26 cellular contexts compared by ENCODE assay signal in the genomic region with DNA sequence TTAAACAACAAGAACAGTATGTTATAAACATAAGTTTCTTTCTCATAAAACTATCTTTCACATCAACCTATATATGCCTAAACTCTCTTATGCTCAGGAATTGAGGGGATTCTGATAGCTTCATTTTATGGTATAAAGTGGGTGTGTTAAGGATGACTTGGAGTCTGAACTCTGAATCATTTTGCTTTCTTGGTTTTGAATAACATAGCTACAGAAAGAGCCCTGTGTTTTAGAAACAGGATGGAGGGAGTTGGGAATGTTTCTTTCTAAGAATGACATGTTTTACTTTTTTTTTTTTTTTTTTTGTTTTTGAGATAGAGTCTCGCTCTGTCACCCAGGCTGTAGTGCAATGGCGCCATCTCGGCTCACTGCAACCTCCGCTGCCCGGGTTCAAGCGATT. TPM values are rescaled to one million over a fixed set of nuclear protein-coding genes. Genes with fewer than 3 reads are reported as not detected.
DNase-seq lines count a peak whose midpoint lies in the region; ATAC-seq and TF ChIP-seq lines count a peak whose summit lies in the region.
"Had no signal": no experiment of that assay in that cellular context is flagged by ENCODE, and none has a peak within 500 bp of the region (broad histone marks: within the 10 kb centered on the region; RNA-seq: fewer than 3 reads in every experiment).

No MANE protein-coding gene starts in this region.

- TF ChIP-seq POLR2A in IMR-90 (IDR thresholded peaks at IDR 0.05; ENCODE audit: low read depth, low read length), result no peak

- H2AK5ac ChIP-seq in IMR-90 (ENCODE audit: low read depth, low read length), result no peak overlapping the region

- peaks cover 4% of the 10 kb centered on the region for H3K4me1 ChIP-seq in IMR-90 (ENCODE audit: control insufficient read depth, insufficient read depth, low read length)
- H3K4me1 ChIP-seq: adrenal gland, sigmoid colon, SJCRH30, thyroid gland had no signal

- no peak overlapping the region for H3K4ac ChIP-seq in IMR-90 (ENCODE audit: low read depth, low read length)

- H3K9me3 ChIP-seq in IMR-90 (ENCODE audit: control insufficient read depth, insufficient read depth, low read length), result no peaks in the 10 kb centered on the region
- H3K9me3 ChIP-seq: adrenal gland, sigmoid colon, SJCRH30, thyroid gland had no signal

- intact Hi-C loops in IMR-90 (cut with micrococcal nuclease), result no loop called here

- POLR2A ChIA-PET in IMR-90 (lab: Charles Lee; ENCODE audit: unreplicated experiment), result no interaction called here

- CTCF ChIA-PET in IMR-90 (lab: Yijun Ruan, JAX), result interaction anchor here (0.5 to 1.7 kb wide), 4 partner anchors 11 to 127 kb away, joined by 3 to 8 read pairs (median 4); no protein-coding TSS in a partner anchor

- no peak overlapping the region for H3K14ac ChIP-seq in IMR-90 (replicated peaks; ENCODE audit: low read depth, low read length)

- H2AFZ ChIP-seq in IMR-90 (replicated peaks; ENCODE audit: low read length, poor library complexity), result no peak overlapping the region

- peak overlapping the region; percentile 57; the same call in 1 of the 2 replicates for H3K18ac ChIP-seq in IMR-90 (ENCODE audit: low read depth, low read length)

- no peak overlapping the region for H3K56ac ChIP-seq in IMR-90 (ENCODE audit: extremely low read depth, insufficient read depth, low read length)

- no peak for TF ChIP-seq CTCF in IMR-90 (conservative IDR thresholded peaks at IDR 0.05; ENCODE audit: low read depth, low read length)
- no peak for TF ChIP-seq CTCF in cardiac fibroblast (IDR thresholded peaks at IDR 0.05; ENCODE audit: low read depth, low read length)

- H3K4me3 ChIP-seq in IMR-90 (ENCODE audit: insufficient read depth, low read depth, low read length) (no peak overlapping the region), cardiac fibroblast (replicated peaks in 1 of 2; ENCODE audit: low read depth in 2 of 2, low read length in 2 of 2) (no peak overlapping the region)
- H3K4me3 ChIP-seq: adrenal gland, cardiac muscle cell, sigmoid colon, SJCRH30, thyroid gland had no signal

- H3K27me3 ChIP-seq in IMR-90 (ENCODE audit: control insufficient read depth, insufficient read depth, low read length), result no peaks in the 10 kb centered on the region
- H3K27me3 ChIP-seq: adrenal gland, cardiac muscle cell, sigmoid colon, SJCRH30, thyroid gland had no signal

- WGBS in IMR-90 (ENCODE audit: extremely low coverage in 2 of 2, insufficient read length in 1 of 2), 2 experiments, result no CpG with 5 or more reads among the region's 6 CpGs

- H3K9me1 ChIP-seq in IMR-90 (ENCODE audit: insufficient read depth, low read length), result no peaks in the 10 kb centered on the region; the same call in 1 of the 2 replicates

- peaks cover 13% of the 10 kb centered on the region for H3K36me3 ChIP-seq in IMR-90 (ENCODE audit: control insufficient read depth, insufficient read depth, low read length)

- DNase-seq in AG08396 (ENCODE audit: low spot score) (peak; percentile 13), IMR-90 (peak; percentile 73), cardiac fibroblast (ENCODE audit: low read depth in 2 of 2) (peak; percentile 6 to 61), foreskin melanocyte (peak; percentile 60), NCI-H526 treated with DMSO at 0.1 percent for 48 hours (lab: John Stamatoyannopoulos, UW) (no peak), germinal center (ENCODE audit: low spot score) (no peak), H4 (ENCODE audit: low spot score) (no peak)
- DNase-seq: activated CD4-positive, alpha-beta T cell treated with anti-CD3 and anti-CD28 coated beads, Interleukin-2, amount 10 ng/mL, durations not matched to agents 7 days and 5 days; activated CD8-positive, alpha-beta memory T cell treated with anti-CD3 and anti-CD28 coated beads, Interleukin-2, amount 50 U/mL, for 4 hours; activated effector memory CD4-positive, alpha-beta T cell treated with anti-CD3 and anti-CD28 coated beads, Interleukin-2, amount 50 U/mL, for 16 hours; adrenal gland; CD4-positive, alpha-beta memory T cell; head of caudate nucleus; NCI-H146; NCI-H774; posterior cingulate gyrus; sigmoid colon; SJCRH30; stimulated activated naive CD4-positive, alpha-beta T cell; T-helper 17 cell; thyroid gland had no signal

- H2BK15ac ChIP-seq in IMR-90 (ENCODE audit: low read depth, low read length), result no peak overlapping the region

- H4K8ac ChIP-seq in IMR-90 (ENCODE audit: low read depth in 2 of 2, low read length in 2 of 2), result no peak overlapping the region

- H3K23ac ChIP-seq in IMR-90 (ENCODE audit: low read depth, low read length), result no peak overlapping the region

- in situ Hi-C loops in IMR-90 (cut with MboI; ENCODE audit: low sequenced_read_pairs), result no loop called here

- H3K27ac ChIP-seq in IMR-90 (ENCODE audit: insufficient read depth, low read length), result peak overlapping the region; percentile 13; the same call in 1 of the 2 replicates
- H3K27ac ChIP-seq: adrenal gland, cardiac muscle cell, sigmoid colon, SJCRH30, thyroid gland, VCaP had no signal

- no peak overlapping the region for H2BK20ac ChIP-seq in IMR-90 (ENCODE audit: low read depth, low read length)

- BruUV-seq in IMR-90 (replicated peaks; lab: Mats Ljungman, UMichigan), result no TSS peak

- H2BK120ac ChIP-seq in IMR-90 (ENCODE audit: low read depth, low read length), result peak overlapping the region; percentile 1; the same call in 1 of the 2 replicates

- H4K91ac ChIP-seq in IMR-90 (ENCODE audit: insufficient read depth, low read depth, low read length), result peak overlapping the region; percentile 9; the same call in 1 of the 2 replicates

- ATAC-seq in IMR-90 (ENCODE audit: low read depth), result peak; percentile 30; the same call in 1 of the 2 replicates
- no peak for ATAC-seq in GM21390 (IDR thresholded peaks at IDR 0.05; ENCODE audit: unreplicated experiment)
- ATAC-seq: left lobe of liver; natural killer cell treated with Interleukin-12 subunit alpha and Interleukin-12 subunit beta and Interleukin-15 and Interleukin-18, amount 100 ng/mL, for 72 hours; T-helper 17 cell had no signal

- H3K4me2 ChIP-seq in IMR-90 (ENCODE audit: low read depth, low read length), result peak overlapping the region; percentile 61; the same call in 1 of the 2 replicates

- peak overlapping the region; percentile 23; the same call in 1 of the 2 replicates for H4K5ac ChIP-seq in IMR-90 (ENCODE audit: low read depth, low read length)

- peak overlapping the region; percentile 63 for H2BK5ac ChIP-seq in IMR-90 (ENCODE audit: low read depth, low read length, poor library complexity, severe bottlenecking)

- H2AK9ac ChIP-seq in IMR-90 (replicated peaks; ENCODE audit: low read depth, low read length, poor library complexity), result no peak overlapping the region

- H4K20me1 ChIP-seq in IMR-90 (ENCODE audit: insufficient read depth, low read length), result no peaks in the 10 kb centered on the region

- dilution Hi-C loops in IMR-90 (cut with HindIII; ENCODE audit: low sequenced_read_pairs, unreplicated experiment), result no loop called here

- no peaks in the 10 kb centered on the region; a peak in 2 of 4 replicates for H3K79me1 ChIP-seq in IMR-90 (ENCODE audit: low read depth in 1 of 2, low read length in 2 of 2)

- TF ChIP-seq RAD21 in IMR-90 (IDR thresholded peaks at IDR 0.05; ENCODE audit: low read length), result no peak

- H3K9ac ChIP-seq in IMR-90 (ENCODE audit: low read depth, low read length), result no peak overlapping the region

TF ChIP-seq in IMR-90, 13 proteins besides CTCF, POLR2A, EP300 and RAD21:
- TF ChIP-seq NFE2L2 (IDR thresholded peaks at IDR 0.05; ENCODE audit: low read depth, low read length) (no peak), SMC3 (IDR thresholded peaks at IDR 0.05; ENCODE audit: low read depth, low read length) (no peak), FOS (IDR thresholded peaks at IDR 0.05; ENCODE audit: low read depth, low read length) (no peak), MAFK (IDR thresholded peaks at IDR 0.05; ENCODE audit: low read depth, low read length) (no peak), MAZ (IDR thresholded peaks at IDR 0.05; ENCODE audit: borderline replicate concordance, low read depth, low read length) (no peak), CHD1 (IDR thresholded peaks at IDR 0.05; ENCODE audit: low read depth, low read length) (no peak), RCOR1 (IDR thresholded peaks at IDR 0.05; ENCODE audit: insufficient replicate concordance, low read length) (no peak), RFX5 (IDR thresholded peaks at IDR 0.05; ENCODE audit: low read depth, low read length) (no peak), MXI1 (IDR thresholded peaks at IDR 0.05; ENCODE audit: borderline replicate concordance, low read depth, low read length) (no peak), CEBPB (IDR thresholded peaks at IDR 0.05; ENCODE audit: low read depth, low read length) (no peak), BHLHE40 (IDR thresholded peaks at IDR 0.05; ENCODE audit: low read depth, low read length) (no peak)
- TF ChIP-seq, protein P1, sequence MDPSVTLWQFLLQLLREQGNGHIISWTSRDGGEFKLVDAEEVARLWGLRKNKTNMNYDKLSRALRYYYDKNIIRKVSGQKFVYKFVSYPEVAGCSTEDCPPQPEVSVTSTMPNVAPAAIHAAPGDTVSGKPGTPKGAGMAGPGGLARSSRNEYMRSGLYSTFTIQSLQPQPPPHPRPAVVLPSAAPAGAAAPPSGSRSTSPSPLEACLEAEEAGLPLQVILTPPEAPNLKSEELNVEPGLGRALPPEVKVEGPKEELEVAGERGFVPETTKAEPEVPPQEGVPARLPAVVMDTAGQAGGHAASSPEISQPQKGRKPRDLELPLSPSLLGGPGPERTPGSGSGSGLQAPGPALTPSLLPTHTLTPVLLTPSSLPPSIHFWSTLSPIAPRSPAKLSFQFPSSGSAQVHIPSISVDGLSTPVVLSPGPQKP (IDR thresholded peaks at IDR 0.05; ENCODE audit: borderline replicate concordance, low read depth, low read length), result no peak
- TF ChIP-seq, protein P2, sequence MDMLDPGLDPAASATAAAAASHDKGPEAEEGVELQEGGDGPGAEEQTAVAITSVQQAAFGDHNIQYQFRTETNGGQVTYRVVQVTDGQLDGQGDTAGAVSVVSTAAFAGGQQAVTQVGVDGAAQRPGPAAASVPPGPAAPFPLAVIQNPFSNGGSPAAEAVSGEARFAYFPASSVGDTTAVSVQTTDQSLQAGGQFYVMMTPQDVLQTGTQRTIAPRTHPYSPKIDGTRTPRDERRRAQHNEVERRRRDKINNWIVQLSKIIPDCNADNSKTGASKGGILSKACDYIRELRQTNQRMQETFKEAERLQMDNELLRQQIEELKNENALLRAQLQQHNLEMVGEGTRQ (IDR thresholded peaks at IDR 0.05; ENCODE audit: low read depth, low read length), result no peak

RNA-seq across cellular contexts. Expression of a gene that starts 50.1 kb away (rescaled TPM):
- total RNA-seq in IMR-90 (2012; rRNA removed), result 27.4 and 40.5 TPM in 2 replicates
- polyA plus RNA-seq in IMR-90 (2012; rRNA removed), result 23.7 and 27.6 TPM in 2 replicates
- polyA plus RNA-seq in IMR-90 (2012; cell fraction: cytosol; rRNA removed), result 4.1 and 5.2 TPM in 2 replicates
- polyA plus RNA-seq in IMR-90 (2012; cell fraction: nucleus; rRNA removed; ENCODE audit: low replicate concordance), result 2.4 and 23.1 TPM in 2 replicates
- 29.9 and 36.2 TPM in 2 replicates for total RNA-seq in H4 (2014; rRNA removed; shearing (Covaris generic))

Comparison
In these comparisons a context has a peak if more than half of its experiments do, and no peak if none do; other contexts are left out.
1. DNase-seq: peak in AG08396 (single experiment), IMR-90 (single experiment), cardiac fibroblast (2 of 2) and foreskin melanocyte (single experiment); none in NCI-H526 treated with DMSO at 0.1 percent for 48 hours (single experiment), germinal center (single experiment) and H4 (single experiment).